Comparison of ENCODE assay signal across 19 cellular contexts in the genomic region with DNA sequence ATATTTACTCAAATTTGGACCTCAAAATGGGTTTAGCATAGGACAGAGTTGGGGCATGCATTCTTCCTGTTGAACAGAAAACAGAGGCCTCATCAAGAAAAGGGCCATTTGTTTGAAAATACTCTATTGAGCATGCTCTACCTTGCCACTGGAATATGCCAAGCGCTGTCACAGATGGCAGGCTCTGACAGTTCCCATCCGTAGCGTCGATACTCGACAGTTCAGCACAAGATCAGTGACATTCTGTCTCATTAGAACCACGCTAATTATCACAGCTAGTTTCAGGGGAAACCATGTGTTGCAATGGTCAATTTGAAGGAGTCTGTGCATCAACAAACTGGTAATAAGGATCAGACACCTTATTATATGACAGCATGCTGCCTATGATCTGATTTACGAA. TPM values are rescaled to one million over a fixed set of nuclear protein-coding genes. Genes with fewer than 3 reads are reported as not detected.
A peak's percentile ranks its signal among the peaks of the same experiment; 100 is the strongest.
DNase-seq lines count a peak whose midpoint lies in the region; ATAC-seq and TF ChIP-seq lines count a peak whose summit lies in the region.
"Had no signal": no experiment of that assay in that cellular context is flagged by ENCODE, and none has a peak within 500 bp of the region (broad histone marks: within the 10 kb centered on the region; RNA-seq: fewer than 3 reads in every experiment).

No MANE protein-coding gene starts in this region.

- H3K36me3 Mint-ChIP-seq in CD8-positive, alpha-beta T cell, result peaks cover 88% of the 10 kb centered on the region

- H3K4me3 Mint-ChIP-seq in CD8-positive, alpha-beta T cell, result peak overlapping the region; percentile 40

- CTCF ChIA-PET in CD8-positive, alpha-beta T cell (lab: Charles Lee), result interaction anchor here (0.9 kb wide), 1 partner anchor 49 kb away, joined by 3 read pairs; no protein-coding TSS in a partner anchor

- peak overlapping the region; percentile 73 for H3K27ac Mint-ChIP-seq in CD8-positive, alpha-beta T cell
- H3K27ac Mint-ChIP-seq: mesothelial cell of epicardium had no signal

- no peak for ATAC-seq in CD8-positive, alpha-beta T cell
- ATAC-seq in HG02884 (IDR thresholded peaks at IDR 0.05; ENCODE audit: unreplicated experiment) (no peak), right cardiac atrium (no peak), HG03280 (IDR thresholded peaks at IDR 0.05; ENCODE audit: unreplicated experiment) (no peak)
- ATAC-seq: A549 had no signal

- no peak overlapping the region for H3K27ac ChIP-seq in CD8-positive, alpha-beta T cell (ENCODE audit: low read depth, low read length)
- no peak overlapping the region for H3K27ac ChIP-seq in right cardiac atrium (ENCODE audit: low read length)
- H3K27ac ChIP-seq: A549, brain microvascular endothelial cell, KMS-11, tibial nerve had no signal

- TF ChIP-seq CTCF in CD8-positive, alpha-beta T cell (IDR thresholded peaks at IDR 0.05), result no peak

- DNase-seq in NCI-H82 (lab: John Stamatoyannopoulos, UW), result peak; percentile 44
- no peak for DNase-seq in NCI-H82 treated with DMSO at 0.1 percent for 48 hours (lab: John Stamatoyannopoulos, UW; ENCODE audit: unreplicated experiment)
- DNase-seq in CD8-positive, alpha-beta T cell, result no peak
- peak; percentile 14 for DNase-seq in SHP77 treated with DMSO at 0.1 percent for 48 hours (lab: John Stamatoyannopoulos, UW)
- DNase-seq in midbrain (lab: John Stamatoyannopoulos, UW), result peak; percentile 9
- DNase-seq in right cardiac atrium, result no peak
- DNase-seq: activated CD4-positive, alpha-beta T cell treated with anti-CD3 and anti-CD28 coated beads, Interleukin-2, amount 50 U/mL, for 1 hour; activated effector memory CD4-positive, alpha-beta T cell treated with Interleukin-2 at 50 U/mL for 16 hours; brain microvascular endothelial cell; CD4-positive, CD25-positive, alpha-beta regulatory T cell; hippocampal formation; NCI-H146; stimulated activated CD4-positive, alpha-beta T cell treated with anti-CD3 and anti-CD28 coated beads, Interleukin-4, amount 100 ng/mL, for 4 hours had no signal

- peaks cover 13% of the 10 kb centered on the region for H3K36me3 ChIP-seq in CD8-positive, alpha-beta T cell (ENCODE audit: insufficient read depth, low read length)
- H3K36me3 ChIP-seq: brain microvascular endothelial cell had no signal

- no peaks in the 10 kb centered on the region for H3K9me3 Mint-ChIP-seq in CD8-positive, alpha-beta T cell
- H3K9me3 Mint-ChIP-seq: CD4-positive, CD25-positive, alpha-beta regulatory T cell; mesothelial cell of epicardium had no signal

- POLR2A ChIA-PET in CD8-positive, alpha-beta T cell (lab: Charles Lee), result no interaction called here

- H3K27me3 Mint-ChIP-seq in CD8-positive, alpha-beta T cell (ENCODE audit: low read depth), result no peaks in the 10 kb centered on the region
- H3K27me3 Mint-ChIP-seq: CD4-positive, CD25-positive, alpha-beta regulatory T cell had no signal

- H3K9me3 ChIP-seq in CD8-positive, alpha-beta T cell (ENCODE audit: low read length), result no peaks in the 10 kb centered on the region
- no peaks in the 10 kb centered on the region for H3K9me3 ChIP-seq in right cardiac atrium (ENCODE audit: control insufficient read depth, low read length)
- H3K9me3 ChIP-seq: A549, tibial nerve had no signal

- H3K4me1 ChIP-seq in CD8-positive, alpha-beta T cell (ENCODE audit: insufficient read depth, low read length), result peaks cover 79% of the 10 kb centered on the region
- peaks cover 2% of the 10 kb centered on the region for H3K4me1 ChIP-seq in right cardiac atrium (ENCODE audit: control insufficient read depth, insufficient read depth, low read length)
- H3K4me1 ChIP-seq: A549, tibial nerve had no signal

- H3K4me3 ChIP-seq in CD8-positive, alpha-beta T cell (ENCODE audit: low read depth, low read length), result no peak overlapping the region
- no peak overlapping the region for H3K4me3 ChIP-seq in right cardiac atrium (ENCODE audit: low read length)
- H3K4me3 ChIP-seq: A549, tibial nerve had no signal

- peaks cover 92% of the 10 kb centered on the region for H3K4me1 Mint-ChIP-seq in CD8-positive, alpha-beta T cell (ENCODE audit: low read depth)

- intact Hi-C loops in CD8-positive, alpha-beta T cell (cut with DNase I, micrococcal nuclease), result loop anchor here in 1 of 2 experiments (2.0 kb wide), 1 partner anchor 14 kb away; no protein-coding TSS in a partner anchor
- intact Hi-C loops in right cardiac atrium (cut with DNase I), result no loop called here

- no peaks in the 10 kb centered on the region for H3K27me3 ChIP-seq in CD8-positive, alpha-beta T cell (ENCODE audit: insufficient read depth, low read length)
- H3K27me3 ChIP-seq in right cardiac atrium (ENCODE audit: control insufficient read depth, insufficient read depth), result no peaks in the 10 kb centered on the region
- H3K27me3 ChIP-seq: brain microvascular endothelial cell, tibial nerve had no signal

- 95% methylated on average over 7 of the region's 7 CpGs for WGBS in right cardiac atrium

RNA-seq across cellular contexts. Expression of a gene that starts 54.5 kb away (rescaled TPM):
- 100 to 1,000 TPM; 333 to 346 TPM for total RNA-seq in CD8-positive, alpha-beta T cell
- total RNA-seq in right cardiac atrium, result 10 to 100 TPM; 32.7 to 48.3 (median 38.0) TPM
- polyA plus RNA-seq in right cardiac atrium, result 21.5 TPM

Comparison
In these comparisons a context has a peak if more than half of its experiments do, and no peak if none do; other contexts are left out.
1. DNase-seq: peak in NCI-H82 (single experiment), SHP77 treated with DMSO at 0.1 percent for 48 hours (single experiment) and midbrain (single experiment); none in NCI-H82 treated with DMSO at 0.1 percent for 48 hours (single experiment), CD8-positive, alpha-beta T cell (0 of 7) and right cardiac atrium (0 of 3).
2. RNA of a gene that starts 54.5 kb away (total RNA-seq): 333 to 346 TPM in CD8-positive, alpha-beta T cell; 32.7 to 48.3 TPM in right cardiac atrium; every median in the first group is over 4 times any median in the second.